Comparison of ENCODE assay signal across 1 cellular context in genomic region chr10:112332509-112333228, GRCh38.
TF ChIP-seq lines count a peak whose summit lies in the region.

No MANE protein-coding gene starts in this region.

TF ChIP-seq in HepG2, 621 proteins besides CTCF, POLR2A, EP300 and RAD21 (continues in another document):
- TF ChIP-seq, protein P1, sequence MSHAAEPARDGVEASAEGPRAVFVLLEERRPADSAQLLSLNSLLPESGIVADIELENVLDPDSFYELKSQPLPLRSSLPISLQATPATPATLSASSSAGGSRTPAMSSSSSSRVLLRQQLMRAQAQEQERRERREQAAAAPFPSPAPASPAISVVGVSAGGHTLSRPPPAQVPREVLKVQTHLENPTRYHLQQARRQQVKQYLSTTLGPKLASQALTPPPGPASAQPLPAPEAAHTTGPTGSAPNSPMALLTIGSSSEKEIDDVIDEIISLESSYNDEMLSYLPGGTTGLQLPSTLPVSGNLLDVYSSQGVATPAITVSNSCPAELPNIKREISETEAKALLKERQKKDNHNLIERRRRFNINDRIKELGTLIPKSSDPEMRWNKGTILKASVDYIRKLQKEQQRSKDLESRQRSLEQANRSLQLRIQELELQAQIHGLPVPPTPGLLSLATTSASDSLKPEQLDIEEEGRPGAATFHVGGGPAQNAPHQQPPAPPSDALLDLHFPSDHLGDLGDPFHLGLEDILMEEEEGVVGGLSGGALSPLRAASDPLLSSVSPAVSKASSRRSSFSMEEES (CRISPR knock-in tag; IDR thresholded peaks at IDR 0.05), result no peak
- TF ChIP-seq CC2D1A (CRISPR knock-in tag; IDR thresholded peaks at IDR 0.05) (no peak), JUN (CRISPR knock-in tag; IDR thresholded peaks at IDR 0.05) (no peak), JDP2 (CRISPR knock-in tag; IDR thresholded peaks at IDR 0.05; ENCODE audit: borderline replicate concordance) (no peak), SOX5 (CRISPR knock-in tag; IDR thresholded peaks at IDR 0.05; ENCODE audit: borderline replicate concordance) (peak; percentile 20; the same call in 1 of the 2 replicates), SMAD1 (CRISPR knock-in tag; IDR thresholded peaks at IDR 0.05; ENCODE audit: borderline replicate concordance, low read depth) (no peak), PAX8 (CRISPR knock-in tag; IDR thresholded peaks at IDR 0.05; ENCODE audit: borderline replicate concordance) (no peak), PHF21A (CRISPR knock-in tag; IDR thresholded peaks at IDR 0.05) (0 out of 2 replicates have a peak, but pooled peaks have one; percentile 22), FIP1L1 (IDR thresholded peaks at IDR 0.05; ENCODE audit: borderline replicate concordance, insufficient read depth, low read depth, low read length) (no peak), ZNF343 (CRISPR knock-in tag; IDR thresholded peaks at IDR 0.05) (no peak), ZBTB8A (CRISPR knock-in tag; IDR thresholded peaks at IDR 0.05; ENCODE audit: borderline replicate concordance, low read depth) (no peak), ZNF672 (CRISPR knock-in tag; IDR thresholded peaks at IDR 0.05) (no peak), RAD51 (IDR thresholded peaks at IDR 0.05; ENCODE audit: borderline replicate concordance) (no peak), CAMTA2 (CRISPR knock-in tag; IDR thresholded peaks at IDR 0.05; ENCODE audit: borderline replicate concordance) (no peak), ELF3 (CRISPR knock-in tag; IDR thresholded peaks at IDR 0.05) (no peak), TMF1 (CRISPR knock-in tag; IDR thresholded peaks at IDR 0.05; ENCODE audit: low read depth) (no peak), PPARG (CRISPR knock-in tag; conservative IDR thresholded peaks at IDR 0.05) (no peak), ZBTB7A (CRISPR knock-in tag; IDR thresholded peaks at IDR 0.05) (no peak), TGIF2 (CRISPR knock-in tag; IDR thresholded peaks at IDR 0.05) (0 out of 2 replicates have a peak, but pooled peaks have one; percentile 26), NFIC (IDR thresholded peaks at IDR 0.05; ENCODE audit: low read length) (0 out of 2 replicates have a peak, but pooled peaks have one; percentile 47), ATF1 (CRISPR knock-in tag; IDR thresholded peaks at IDR 0.05) (no peak), ZFP82 (CRISPR knock-in tag; IDR thresholded peaks at IDR 0.05; ENCODE audit: borderline replicate concordance) (no peak), CCAR2 (optimal IDR thresholded peaks at IDR 0.05; ENCODE audit: low read depth, low read length) (no peak), ZFP36L2 (CRISPR knock-in tag; IDR thresholded peaks at IDR 0.05) (no peak), JUNB (CRISPR knock-in tag; IDR thresholded peaks at IDR 0.05; ENCODE audit: borderline replicate concordance) (no peak), STAT5B (CRISPR knock-in tag; IDR thresholded peaks at IDR 0.05) (no peak), POGZ (CRISPR knock-in tag; IDR thresholded peaks at IDR 0.05) (no peak), KMT2A (CRISPR knock-in tag; IDR thresholded peaks at IDR 0.05) (no peak), TCF7L2 (IDR thresholded peaks at IDR 0.05; ENCODE audit: low read depth, low read length) (no peak), ZNF136 (CRISPR knock-in tag; IDR thresholded peaks at IDR 0.05; ENCODE audit: low read depth) (no peak), EZH2 (conservative IDR thresholded peaks at IDR 0.05; ENCODE audit: low read depth, low read length) (no peak), ZNF326 (CRISPR knock-in tag; IDR thresholded peaks at IDR 0.05; ENCODE audit: borderline replicate concordance) (no peak), ZNF225 (CRISPR knock-in tag; IDR thresholded peaks at IDR 0.05) (no peak), ZNF644 (CRISPR knock-in tag; IDR thresholded peaks at IDR 0.05; ENCODE audit: low read depth) (no peak), FOSL1 (CRISPR knock-in tag; IDR thresholded peaks at IDR 0.05; ENCODE audit: borderline replicate concordance) (no peak), RFX5 (IDR thresholded peaks at IDR 0.05; ENCODE audit: low read depth, low read length) (no peak), ZNF383 (CRISPR knock-in tag; IDR thresholded peaks at IDR 0.05; ENCODE audit: borderline replicate concordance) (no peak), HNF1A (IDR thresholded peaks at IDR 0.05; ENCODE audit: low read depth) (no peak), HNF1A (CRISPR knock-in tag; IDR thresholded peaks at IDR 0.05; ENCODE audit: borderline replicate concordance) (peak; percentile 43; the same call in 1 of the 2 replicates), AKAP8 (CRISPR knock-in tag; IDR thresholded peaks at IDR 0.05) (no peak), RARA (CRISPR knock-in tag; IDR thresholded peaks at IDR 0.05) (0 out of 2 replicates have a peak, but pooled peaks have one; percentile 12), HNRNPUL1 (IDR thresholded peaks at IDR 0.05; ENCODE audit: low read depth, low read length) (no peak), ZNF281 (CRISPR knock-in tag; IDR thresholded peaks at IDR 0.05; ENCODE audit: borderline replicate concordance) (no peak), SIX1 (CRISPR knock-in tag; IDR thresholded peaks at IDR 0.05; ENCODE audit: borderline replicate concordance) (peak; percentile 19; the same call in 1 of the 2 replicates), TAF15 (IDR thresholded peaks at IDR 0.05; ENCODE audit: low read depth, low read length, poor library complexity, severe bottlenecking) (no peak), ZBTB38 (CRISPR knock-in tag; IDR thresholded peaks at IDR 0.05) (no peak)
- TF ChIP-seq, protein P2, sequence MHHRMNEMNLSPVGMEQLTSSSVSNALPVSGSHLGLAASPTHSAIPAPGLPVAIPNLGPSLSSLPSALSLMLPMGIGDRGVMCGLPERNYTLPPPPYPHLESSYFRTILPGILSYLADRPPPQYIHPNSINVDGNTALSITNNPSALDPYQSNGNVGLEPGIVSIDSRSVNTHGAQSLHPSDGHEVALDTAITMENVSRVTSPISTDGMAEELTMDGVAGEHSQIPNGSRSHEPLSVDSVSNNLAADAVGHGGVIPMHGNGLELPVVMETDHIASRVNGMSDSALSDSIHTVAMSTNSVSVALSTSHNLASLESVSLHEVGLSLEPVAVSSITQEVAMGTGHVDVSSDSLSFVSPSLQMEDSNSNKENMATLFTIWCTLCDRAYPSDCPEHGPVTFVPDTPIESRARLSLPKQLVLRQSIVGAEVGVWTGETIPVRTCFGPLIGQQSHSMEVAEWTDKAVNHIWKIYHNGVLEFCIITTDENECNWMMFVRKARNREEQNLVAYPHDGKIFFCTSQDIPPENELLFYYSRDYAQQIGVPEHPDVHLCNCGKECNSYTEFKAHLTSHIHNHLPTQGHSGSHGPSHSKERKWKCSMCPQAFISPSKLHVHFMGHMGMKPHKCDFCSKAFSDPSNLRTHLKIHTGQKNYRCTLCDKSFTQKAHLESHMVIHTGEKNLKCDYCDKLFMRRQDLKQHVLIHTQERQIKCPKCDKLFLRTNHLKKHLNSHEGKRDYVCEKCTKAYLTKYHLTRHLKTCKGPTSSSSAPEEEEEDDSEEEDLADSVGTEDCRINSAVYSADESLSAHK (CRISPR knock-in tag; IDR thresholded peaks at IDR 0.05; ENCODE audit: borderline replicate concordance), result no peak
- TF ChIP-seq, protein P3, sequence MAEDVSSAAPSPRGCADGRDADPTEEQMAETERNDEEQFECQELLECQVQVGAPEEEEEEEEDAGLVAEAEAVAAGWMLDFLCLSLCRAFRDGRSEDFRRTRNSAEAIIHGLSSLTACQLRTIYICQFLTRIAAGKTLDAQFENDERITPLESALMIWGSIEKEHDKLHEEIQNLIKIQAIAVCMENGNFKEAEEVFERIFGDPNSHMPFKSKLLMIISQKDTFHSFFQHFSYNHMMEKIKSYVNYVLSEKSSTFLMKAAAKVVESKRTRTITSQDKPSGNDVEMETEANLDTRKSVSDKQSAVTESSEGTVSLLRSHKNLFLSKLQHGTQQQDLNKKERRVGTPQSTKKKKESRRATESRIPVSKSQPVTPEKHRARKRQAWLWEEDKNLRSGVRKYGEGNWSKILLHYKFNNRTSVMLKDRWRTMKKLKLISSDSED (CRISPR knock-in tag; IDR thresholded peaks at IDR 0.05), result no peak
- TF ChIP-seq, protein P4, sequence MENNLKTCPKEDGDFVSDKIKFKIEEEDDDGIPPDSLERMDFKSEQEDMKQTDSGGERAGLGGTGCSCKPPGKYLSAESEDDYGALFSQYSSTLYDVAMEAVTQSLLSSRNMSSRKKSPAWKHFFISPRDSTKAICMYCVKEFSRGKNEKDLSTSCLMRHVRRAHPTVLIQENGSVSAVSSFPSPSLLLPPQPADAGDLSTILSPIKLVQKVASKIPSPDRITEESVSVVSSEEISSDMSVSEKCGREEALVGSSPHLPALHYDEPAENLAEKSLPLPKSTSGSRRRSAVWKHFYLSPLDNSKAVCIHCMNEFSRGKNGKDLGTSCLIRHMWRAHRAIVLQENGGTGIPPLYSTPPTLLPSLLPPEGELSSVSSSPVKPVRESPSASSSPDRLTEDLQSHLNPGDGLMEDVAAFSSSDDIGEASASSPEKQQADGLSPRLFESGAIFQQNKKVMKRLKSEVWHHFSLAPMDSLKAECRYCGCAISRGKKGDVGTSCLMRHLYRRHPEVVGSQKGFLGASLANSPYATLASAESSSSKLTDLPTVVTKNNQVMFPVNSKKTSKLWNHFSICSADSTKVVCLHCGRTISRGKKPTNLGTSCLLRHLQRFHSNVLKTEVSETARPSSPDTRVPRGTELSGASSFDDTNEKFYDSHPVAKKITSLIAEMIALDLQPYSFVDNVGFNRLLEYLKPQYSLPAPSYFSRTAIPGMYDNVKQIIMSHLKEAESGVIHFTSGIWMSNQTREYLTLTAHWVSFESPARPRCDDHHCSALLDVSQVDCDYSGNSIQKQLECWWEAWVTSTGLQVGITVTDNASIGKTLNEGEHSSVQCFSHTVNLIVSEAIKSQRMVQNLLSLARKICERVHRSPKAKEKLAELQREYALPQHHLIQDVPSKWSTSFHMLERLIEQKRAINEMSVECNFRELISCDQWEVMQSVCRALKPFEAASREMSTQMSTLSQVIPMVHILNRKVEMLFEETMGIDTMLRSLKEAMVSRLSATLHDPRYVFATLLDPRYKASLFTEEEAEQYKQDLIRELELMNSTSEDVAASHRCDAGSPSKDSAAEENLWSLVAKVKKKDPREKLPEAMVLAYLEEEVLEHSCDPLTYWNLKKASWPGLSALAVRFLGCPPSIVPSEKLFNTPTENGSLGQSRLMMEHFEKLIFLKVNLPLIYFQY (CRISPR knock-in tag; IDR thresholded peaks at IDR 0.05; ENCODE audit: borderline replicate concordance), result no peak
- TF ChIP-seq, protein P5, sequence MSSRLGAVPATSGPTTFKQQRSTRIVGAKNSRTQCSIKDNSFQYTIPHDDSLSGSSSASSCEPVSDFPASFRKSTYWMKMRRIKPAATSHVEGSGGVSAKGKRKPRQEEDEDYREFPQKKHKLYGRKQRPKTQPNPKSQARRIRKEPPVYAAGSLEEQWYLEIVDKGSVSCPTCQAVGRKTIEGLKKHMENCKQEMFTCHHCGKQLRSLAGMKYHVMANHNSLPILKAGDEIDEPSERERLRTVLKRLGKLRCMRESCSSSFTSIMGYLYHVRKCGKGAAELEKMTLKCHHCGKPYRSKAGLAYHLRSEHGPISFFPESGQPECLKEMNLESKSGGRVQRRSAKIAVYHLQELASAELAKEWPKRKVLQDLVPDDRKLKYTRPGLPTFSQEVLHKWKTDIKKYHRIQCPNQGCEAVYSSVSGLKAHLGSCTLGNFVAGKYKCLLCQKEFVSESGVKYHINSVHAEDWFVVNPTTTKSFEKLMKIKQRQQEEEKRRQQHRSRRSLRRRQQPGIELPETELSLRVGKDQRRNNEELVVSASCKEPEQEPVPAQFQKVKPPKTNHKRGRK (CRISPR knock-in tag; IDR thresholded peaks at IDR 0.05), result no peak
- TF ChIP-seq, protein P6, sequence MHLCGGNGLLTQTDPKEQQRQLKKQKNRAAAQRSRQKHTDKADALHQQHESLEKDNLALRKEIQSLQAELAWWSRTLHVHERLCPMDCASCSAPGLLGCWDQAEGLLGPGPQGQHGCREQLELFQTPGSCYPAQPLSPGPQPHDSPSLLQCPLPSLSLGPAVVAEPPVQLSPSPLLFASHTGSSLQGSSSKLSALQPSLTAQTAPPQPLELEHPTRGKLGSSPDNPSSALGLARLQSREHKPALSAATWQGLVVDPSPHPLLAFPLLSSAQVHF (CRISPR knock-in tag; IDR thresholded peaks at IDR 0.05), result no peak
